15 cellular contexts compared by ENCODE assay signal in genomic region chr10:117348236-117348635, GRCh38.
"Had no signal": no experiment of that assay in that cellular context is flagged by ENCODE, and none has a peak within 500 bp of the region (broad histone marks: within the 10 kb centered on the region; RNA-seq: fewer than 3 reads in every experiment).

No MANE protein-coding gene starts in this region.

- H3K4me3 ChIP-seq: cardiac muscle cell, ovary had no signal

- H3K9me3 Mint-ChIP-seq: neural crest cell, type B pancreatic cell had no signal

- H3K36me3 ChIP-seq: cardiac muscle cell, ovary had no signal

- H3K4me3 Mint-ChIP-seq: neural crest cell, type B pancreatic cell had no signal

- H3K27ac ChIP-seq: cardiac muscle cell, ovary had no signal

- DNase-seq: activated CD4-positive, alpha-beta T cell treated with anti-CD3 and anti-CD28 coated beads for 48 hours; activated CD8-positive, alpha-beta memory T cell treated with anti-CD3 and anti-CD28 coated beads for 24 hours; activated naive CD4-positive, alpha-beta T cell treated with Interleukin-2 at 50 U/mL for 16 hours; effector CD4-positive, alpha-beta T cell; foreskin melanocyte; head of caudate nucleus; kidney; mesendoderm; ovary; stimulated activated CD4-positive, alpha-beta T cell treated with anti-CD3 and anti-CD28 coated beads, Interleukin-12 subunit alpha, Interleukin-12 subunit beta, amount 100 ng/mL, for 4 hours; stimulated activated naive CD4-positive, alpha-beta T cell treated with Interleukin-2 at 50 U/mL for 16 hours; T-helper 2 cell had no signal

- H3K27me3 ChIP-seq: cardiac muscle cell, ovary had no signal

- H3K27me3 Mint-ChIP-seq: type B pancreatic cell had no signal

- H3K9me3 ChIP-seq: ovary had no signal

- FAIRE-seq: kidney had no signal

- H3K27ac Mint-ChIP-seq: type B pancreatic cell had no signal
